8 cellular contexts compared by ENCODE assay signal in the genomic region with DNA sequence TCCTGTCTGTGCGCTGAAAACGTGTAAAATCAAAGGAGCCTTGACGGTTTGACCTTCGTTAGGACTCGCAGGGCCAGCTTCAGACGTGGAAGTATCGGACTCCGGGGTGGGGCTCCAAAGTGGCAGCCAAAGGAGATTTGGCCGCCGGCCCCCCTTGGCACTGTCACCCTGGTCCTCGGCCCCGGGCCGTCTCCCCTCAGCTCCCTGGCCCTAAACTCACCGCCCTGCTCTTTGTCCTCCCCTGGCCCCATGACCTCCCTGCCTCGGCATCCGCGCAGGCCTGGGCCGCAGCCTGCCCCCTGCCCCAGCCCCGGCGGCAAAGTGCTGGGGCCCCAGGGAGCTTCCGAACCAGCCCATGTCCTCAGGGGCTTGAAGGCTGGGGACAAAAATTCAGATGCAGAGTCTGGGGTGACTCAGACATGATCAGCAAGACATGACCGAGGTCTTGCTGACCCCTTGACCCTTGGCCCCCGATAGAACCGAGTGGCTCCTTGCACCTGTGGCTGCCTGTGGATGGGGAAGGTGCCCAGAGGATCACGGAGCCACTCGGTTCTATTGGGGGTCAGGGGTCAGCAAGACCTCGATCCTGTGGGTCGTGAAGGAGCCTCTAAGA. TPM values are rescaled to one million over a fixed set of nuclear protein-coding genes. Genes with fewer than 3 reads are reported as not detected.
DNase-seq lines count a peak whose midpoint lies in the region; ATAC-seq and TF ChIP-seq lines count a peak whose summit lies in the region.

No MANE protein-coding gene starts in this region.

- H4K20me1 ChIP-seq in SU-DHL-6 (ENCODE audit: low read depth, low read length), result no peaks in the 10 kb centered on the region

- H3K36me3 ChIP-seq in SU-DHL-6 (ENCODE audit: low read length) (no peaks in the 10 kb centered on the region), gastroesophageal sphincter (no peaks in the 10 kb centered on the region), prostate gland (no peaks in the 10 kb centered on the region)

- H3K4me2 ChIP-seq in SU-DHL-6 (ENCODE audit: low read depth, low read length, poor library complexity, severe bottlenecking), result peak overlapping the region; percentile 72

- no CpG with 5 or more reads among the region's 28 CpGs for WGBS in gastroesophageal sphincter (ENCODE audit: low coverage in 1 of 2), 2 donors
- 42% methylated on average over 28 of the region's 28 CpGs for WGBS in prostate gland

- no peaks in the 10 kb centered on the region for H3K79me2 ChIP-seq in SU-DHL-6 (ENCODE audit: insufficient read depth, low read length)

- TF ChIP-seq CTCF in SU-DHL-6 (IDR thresholded peaks at IDR 0.05; ENCODE audit: insufficient read depth, low read length, poor library complexity, severe bottlenecking) (no peak), gastroesophageal sphincter (IDR thresholded peaks at IDR 0.05) (no peak), prostate gland (IDR thresholded peaks at IDR 0.05) (no peak)

- intact Hi-C loops in prostate gland (cut with DNase I), result no loop called here

- H3K9me3 ChIP-seq in SU-DHL-6 (ENCODE audit: insufficient read depth, low read length) (no peaks in the 10 kb centered on the region), gastroesophageal sphincter (no peaks in the 10 kb centered on the region), prostate gland (no peaks in the 10 kb centered on the region)

- TF ChIP-seq POLR2A in gastroesophageal sphincter (IDR thresholded peaks at IDR 0.05) (no peak), prostate gland (IDR thresholded peaks at IDR 0.05) (no peak)

- peak overlapping the region; percentile 79 for H3K9ac ChIP-seq in SU-DHL-6 (ENCODE audit: low read length)

- H3K27me3 ChIP-seq in SU-DHL-6 (ENCODE audit: low read length) (no peaks in the 10 kb centered on the region), gastroesophageal sphincter (no peaks in the 10 kb centered on the region), prostate gland (replicated peaks; ENCODE audit: insufficient read depth) (no peaks in the 10 kb centered on the region)

- H3F3A ChIP-seq in SU-DHL-6 (ENCODE audit: insufficient read depth), result peaks cover 1% of the 10 kb centered on the region; the same call in 1 of the 2 replicates

- H2AFZ ChIP-seq in SU-DHL-6 (ENCODE audit: low read depth, low read length, severe bottlenecking), result peak overlapping the region; percentile 32

- DNase-seq in GM03348 (ENCODE audit: low spot score) (peak; percentile 26), prostate gland (ENCODE audit: low spot score) (no peak), NCI-H187 (lab: John Stamatoyannopoulos, UW) (no peak), Ammon's horn (ENCODE audit: low spot score) (no peak), mucosa of gallbladder (ENCODE audit: low spot score) (no peak)

- H3K9me2 ChIP-seq in SU-DHL-6 (replicated peaks; ENCODE audit: insufficient read depth, low read length), result no peaks in the 10 kb centered on the region

- peak overlapping the region; percentile 67 for H3K4me3 ChIP-seq in SU-DHL-6 (ENCODE audit: insufficient read depth, low read length, poor library complexity, severe bottlenecking)
- H3K4me3 ChIP-seq in gastroesophageal sphincter, result peak overlapping the region; percentile 67 to 85
- H3K4me3 ChIP-seq in prostate gland, result peak overlapping the region; percentile 50 to 65

- TF ChIP-seq EP300 in gastroesophageal sphincter (IDR thresholded peaks at IDR 0.05), result no peak

- H3K27ac ChIP-seq in SU-DHL-6 (ENCODE audit: low read depth, low read length) (no peak overlapping the region), gastroesophageal sphincter (peak overlapping the region; percentile 92 to 96 (median 94)), prostate gland (peak overlapping the region; percentile 70 to 84)

- H3K4me1 ChIP-seq in gastroesophageal sphincter (peaks cover 0 to 31% (median 12%) of the 10 kb centered on the region in 3 donors), prostate gland (replicated peaks) (peaks cover 5% of the 10 kb centered on the region)

- ATAC-seq in gastroesophageal sphincter (no peak), GM19324 (IDR thresholded peaks at IDR 0.05; ENCODE audit: low FRiP score, unreplicated experiment) (no peak)

RNA-seq across cellular contexts. Expression of a gene that starts 6.9 kb away (rescaled TPM):
- total RNA-seq in gastroesophageal sphincter, result 10 to 100 TPM; 18.0 to 28.0 (median 25.1) TPM
- 10 to 100 TPM; 20.8 to 55.2 TPM for total RNA-seq in prostate gland
- total RNA-seq in mucosa of gallbladder, result 38.1 TPM

RNA-seq across cellular contexts. Expression of a gene that starts 8.6 kb away (rescaled TPM):
- total RNA-seq in gastroesophageal sphincter, result 10 to 100 TPM in 2 of 4 donors, 1 to 10 TPM in 2; 3.4 to 12.5 (median 8.6) TPM
- 100 to 1,000 TPM in 1 of 2 donors, 10 to 100 TPM in 1; 49.4 to 107 TPM for total RNA-seq in prostate gland
- total RNA-seq in mucosa of gallbladder, result 179 TPM

RNA-seq across cellular contexts. Expression of a gene that starts 8.8 kb away (rescaled TPM):
- total RNA-seq in gastroesophageal sphincter (1 to 10 TPM in 3 of 4 donors, under 1 TPM in 1; 0.81 to 2.1 (median 1.1) TPM), prostate gland (10 to 100 TPM in 1 of 2 donors, 1 to 10 TPM in 1; 8.7 to 19.2 TPM), mucosa of gallbladder (7.5 TPM)

RNA-seq across cellular contexts. Expression of a gene that starts 32.1 kb away (rescaled TPM):
- total RNA-seq in gastroesophageal sphincter (under 1 TPM in 3 of 4 donors, not detected in 1; 0.13 to 0.69 (median 0.20) TPM), prostate gland (1 to 10 TPM; 1.9 to 9.1 TPM), mucosa of gallbladder (9.4 TPM)

RNA-seq across cellular contexts. Expression of a gene that starts 34.0 kb away (rescaled TPM):
- total RNA-seq in gastroesophageal sphincter, result 10 to 100 TPM; 41.1 to 68.0 (median 53.8) TPM
- total RNA-seq in prostate gland, result 10 to 100 TPM; 47.0 to 62.8 TPM
- total RNA-seq in mucosa of gallbladder, result 51.1 TPM
